In the genomic region with DNA sequence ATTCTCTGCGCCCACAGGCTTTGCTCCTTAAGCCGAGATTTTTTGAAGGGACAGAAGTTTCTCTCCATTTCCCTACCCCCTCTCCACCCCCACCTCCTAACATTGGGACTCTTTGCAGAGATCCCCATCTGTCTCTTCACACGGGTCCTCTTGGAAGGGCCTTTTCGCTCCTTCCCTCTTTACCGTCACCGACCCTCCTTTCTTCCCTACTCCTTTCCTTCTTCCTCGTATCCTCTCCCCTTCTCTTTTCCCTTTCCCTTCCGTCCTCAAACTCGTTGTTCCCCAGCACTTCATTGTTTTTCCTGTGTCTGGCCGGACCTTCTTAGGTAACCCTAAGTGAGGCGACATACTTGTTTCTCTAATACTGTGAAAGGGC, we compare ENCODE assay signal across 8 cellular contexts. TPM values are rescaled to one million over a fixed set of nuclear protein-coding genes. Genes with fewer than 3 reads are reported as not detected.
DNase-seq lines count a peak whose midpoint lies in the region; ATAC-seq and TF ChIP-seq lines count a peak whose summit lies in the region.

No MANE protein-coding gene starts in this region.

- H3K4me3 ChIP-seq in Caco-2 (ENCODE audit: low read depth, low read length), result peak overlapping the region; percentile 46
- peak overlapping the region; percentile 97 for H3K4me3 ChIP-seq in PC-9
- H3K4me3 ChIP-seq in epithelial cell of proximal tubule (ENCODE audit: low read depth, low read length), result peak overlapping the region; percentile 90
- H3K4me3 ChIP-seq in parathyroid adenoma (ENCODE audit: low read depth, low read length), result peak overlapping the region; percentile 65

- no peak for DNase-seq in Caco-2
- DNase-seq in PC-9, result no peak
- DNase-seq in epithelial cell of proximal tubule (ENCODE audit: low read depth), result no peak
- no peak for DNase-seq in stimulated activated CD4-positive, alpha-beta T cell treated with anti-CD3 and anti-CD28 coated beads, Interleukin-1b, Interleukin-23, amount 100 ng/mL, for 48 hours
- no peak for DNase-seq in NCI-H82 (lab: John Stamatoyannopoulos, UW)
- no peak for DNase-seq in NCI-H2227 treated with DMSO at 0.1 percent for 48 hours (lab: John Stamatoyannopoulos, UW)

- peaks cover 22% of the 10 kb centered on the region for H3K36me3 Mint-ChIP-seq in Caco-2 (ENCODE audit: insufficient read depth, unreplicated experiment)

- H3K4me1 ChIP-seq in Caco-2 (no peaks in the 10 kb centered on the region), PC-9 (replicated peaks; ENCODE audit: insufficient read depth) (peaks cover 18% of the 10 kb centered on the region), parathyroid adenoma (peaks cover 22% of the 10 kb centered on the region)

- no peak overlapping the region for H3K27ac ChIP-seq in PC-9
- peak overlapping the region; percentile 50 for H3K27ac ChIP-seq in parathyroid adenoma

- H2AFZ ChIP-seq in PC-9, result peak overlapping the region; percentile 95
- no peak overlapping the region for H2AFZ ChIP-seq in parathyroid adenoma

- H3K79me2 ChIP-seq in PC-9 (ENCODE audit: low read depth) (peaks cover 62% of the 10 kb centered on the region), parathyroid adenoma (peaks cover 78% of the 10 kb centered on the region)

- peak overlapping the region; percentile 79 for H3K27ac Mint-ChIP-seq in Caco-2 (ENCODE audit: unreplicated experiment)

- no peak for TF ChIP-seq CTCF in Caco-2 (IDR thresholded peaks at IDR 0.05; ENCODE audit: insufficient read depth in 1 of 2, low read depth in 1 of 2, low read length in 1 of 2, severe bottlenecking in 1 of 2, unreplicated experiment in 1 of 2)
- peak; percentile 11; the same call in 1 of the 2 replicates for TF ChIP-seq CTCF in PC-9 (conservative IDR thresholded peaks at IDR 0.05)
- no peak for TF ChIP-seq CTCF in epithelial cell of proximal tubule (conservative IDR thresholded peaks at IDR 0.05; ENCODE audit: low read depth, low read length)
- no peak for TF ChIP-seq CTCF in parathyroid adenoma (IDR thresholded peaks at IDR 0.05)

- no peaks in the 10 kb centered on the region for H3K9me2 ChIP-seq in PC-9 (ENCODE audit: insufficient read depth)

- peak overlapping the region; percentile 94 for H3K4me2 ChIP-seq in PC-9
- peak overlapping the region; percentile 86 for H3K4me2 ChIP-seq in parathyroid adenoma (ENCODE audit: low read length)

- H3K4me3 Mint-ChIP-seq in Caco-2 (ENCODE audit: unreplicated experiment), result peak overlapping the region; percentile 85

- no peaks in the 10 kb centered on the region for H3K27me3 ChIP-seq in Caco-2 (replicated peaks; ENCODE audit: control insufficient read depth, insufficient read depth, low read length)
- no peaks in the 10 kb centered on the region for H3K27me3 ChIP-seq in PC-9 (ENCODE audit: insufficient read depth, low read depth)
- H3K27me3 ChIP-seq in parathyroid adenoma (ENCODE audit: control insufficient read depth, insufficient read depth, low read length), result no peaks in the 10 kb centered on the region

- H3K9me3 Mint-ChIP-seq in Caco-2 (ENCODE audit: unreplicated experiment), result no peaks in the 10 kb centered on the region

- CTCF ChIA-PET in Caco-2 (lab: Charles Lee), result no interaction called here
- CTCF ChIA-PET in PC-9 (lab: Charles Lee), result interaction anchor here (1.2 kb wide), 1 partner anchor 9 kb away, joined by 3 read pairs; no protein-coding TSS in a partner anchor

- BruUV-seq in Caco-2 (replicated peaks; lab: Mats Ljungman, UMichigan) (no TSS peak), PC-9 (replicated peaks; lab: Mats Ljungman, UMichigan) (no TSS peak)

- H3K9me3 ChIP-seq in Caco-2 (no peaks in the 10 kb centered on the region), PC-9 (ENCODE audit: insufficient read depth, low read depth) (no peaks in the 10 kb centered on the region), parathyroid adenoma (ENCODE audit: control insufficient read depth, low read length) (no peaks in the 10 kb centered on the region)

- no peaks in the 10 kb centered on the region for H3K36me3 ChIP-seq in Caco-2 (ENCODE audit: control insufficient read depth, insufficient read depth, low read length)
- peaks cover 9% of the 10 kb centered on the region; the same call in 1 of the 2 replicates for H3K36me3 ChIP-seq in PC-9 (ENCODE audit: low read depth)
- H3K36me3 ChIP-seq in parathyroid adenoma (ENCODE audit: control insufficient read depth, insufficient read depth, low read length), result no peaks in the 10 kb centered on the region

- no peaks in the 10 kb centered on the region for H3K27me3 Mint-ChIP-seq in Caco-2 (ENCODE audit: insufficient read depth, unreplicated experiment)

- H3F3A ChIP-seq in PC-9 (ENCODE audit: insufficient read depth, low read depth), result 0 out of 2 replicates have a peak, but pooled peaks cover 5% of the 10 kb centered on the region

- intact Hi-C loops in Caco-2 (cut with micrococcal nuclease; ENCODE audit: unreplicated experiment) (loop anchor here (10.0 kb wide), 1 partner anchor 72 kb away; no protein-coding TSS in a partner anchor), PC-9 (cut with micrococcal nuclease; ENCODE audit: unreplicated experiment) (loop anchor here (2.0 to 10.0 kb wide), 2 partner anchors 110 to 272 kb away; no protein-coding TSS in a partner anchor)

- H3K9ac ChIP-seq in parathyroid adenoma, result no peak overlapping the region

- POLR2A ChIA-PET in Caco-2 (lab: Charles Lee), result interaction anchor here (0.5 to 0.8 kb wide), 3 partner anchors 173 to 704 kb away, joined by 3 read pairs; no protein-coding TSS in a partner anchor
- POLR2A ChIA-PET in PC-9 (lab: Charles Lee; ENCODE audit: unreplicated experiment), result interaction anchor here (0.5 kb wide), 1 partner anchor 176 kb away, joined by 3 read pairs; no protein-coding TSS in a partner anchor

- no peak for ATAC-seq in HG03025 (IDR thresholded peaks at IDR 0.05; ENCODE audit: low FRiP score, unreplicated experiment)

- H4K20me1 ChIP-seq in PC-9 (ENCODE audit: insufficient read depth), result peaks cover 11% of the 10 kb centered on the region

- H3K4me1 Mint-ChIP-seq in Caco-2 (ENCODE audit: low read depth, unreplicated experiment), result peaks cover 15% of the 10 kb centered on the region

RNA-seq across cellular contexts. Expression of gene COPS7B, which starts 0.7 kb away (rescaled TPM):
- total RNA-seq in Caco-2 (2022) (32.8 and 35.9 TPM in 2 replicates), PC-9 (2021) (46.3 and 52.9 TPM in 2 replicates), epithelial cell of proximal tubule (18.2 and 28.9 TPM in 2 replicates)

RNA-seq across cellular contexts. Expression of gene PDE6D, which starts 5.8 kb away (rescaled TPM):
- total RNA-seq in Caco-2 (2022) (8.1 and 9.1 TPM in 2 replicates), PC-9 (2021) (32.2 and 32.9 TPM in 2 replicates), epithelial cell of proximal tubule (28.5 and 32.9 TPM in 2 replicates)

Comparison
In these comparisons a context has a peak if more than half of its experiments do, and no peak if none do; other contexts are left out.
1. H3K4me3 ChIP-seq: peak in every context shown above with its lines; median percentile 97 in PC-9; 90 in epithelial cell of proximal tubule; 65 in parathyroid adenoma; 46 in Caco-2.